In genomic region chr16:24939224-24939623, GRCh38 we compare ENCODE assay signal across 28 cellular contexts.
"Had no signal": no experiment of that assay in that cellular context is flagged by ENCODE, and none has a peak within 500 bp of the region (broad histone marks: within the 10 kb centered on the region; RNA-seq: fewer than 3 reads in every experiment).

No MANE protein-coding gene starts in this region.

- ATAC-seq: activated T-cell treated with anti-CD3 and anti-CD28 coated beads, Interleukin-2, amount 50 U/mL, for 4 hours; esophagus mucosa had no signal

- H3K27ac ChIP-seq: ascending aorta, breast epithelium, cardiac muscle cell, coronary artery had no signal

- H3K4me3 Mint-ChIP-seq: activated CD4-positive, alpha-beta memory T cell treated with anti-CD3 and anti-CD28 coated beads, Interleukin-2, amount 10 ng/mL, durations not matched to agents 7 days and 5 days; activated CD4-positive, alpha-beta T cell treated with anti-CD3 and anti-CD28 coated beads for 36 hours; activated CD4-positive, alpha-beta T cell treated with anti-CD3 and anti-CD28 coated beads, Interleukin-2, amount 10 ng/mL, durations not matched to agents 24 days and 14 days; activated naive CD8-positive, alpha-beta T cell; activated T-cell treated with anti-CD3 and anti-CD28 coated beads, Interleukin-2, amount 50 U/mL, for 4 hours; activated T-helper 17 cell treated with anti-CD3 and anti-CD28 coated beads, Interleukin-2, amount 50 U/mL, for 72 hours; brain; central memory CD8-positive, alpha-beta T cell; dendritic cell treated with granulocyte-macrophage colony-stimulating factor and Interleukin-4, amounts not matched to agents 40 ng/mL and 50 ng/mL, for 4 days; endodermal cell had no signal

- FAIRE-seq: frontal cortex had no signal

- H3K27me3 ChIP-seq: ascending aorta, breast epithelium, cardiac muscle cell, dorsolateral prefrontal cortex had no signal

- H3K27ac Mint-ChIP-seq: activated CD4-positive, alpha-beta memory T cell treated with anti-CD3 and anti-CD28 coated beads, Interleukin-2, amount 10 ng/mL, durations not matched to agents 7 days and 5 days; activated CD4-positive, alpha-beta T cell treated with anti-CD3 and anti-CD28 coated beads for 36 hours; activated naive CD8-positive, alpha-beta T cell; dendritic cell treated with granulocyte-macrophage colony-stimulating factor and Interleukin-4, amounts not matched to agents 40 ng/mL and 50 ng/mL, for 4 days; endodermal cell had no signal

- H3K27me3 Mint-ChIP-seq: activated CD4-positive, alpha-beta memory T cell treated with anti-CD3 and anti-CD28 coated beads, Interleukin-2, amount 10 ng/mL, durations not matched to agents 7 days and 5 days; activated CD4-positive, alpha-beta T cell treated with anti-CD3 and anti-CD28 coated beads for 36 hours; activated CD4-positive, alpha-beta T cell treated with anti-CD3 and anti-CD28 coated beads, Interleukin-2, amount 10 ng/mL, durations not matched to agents 24 days and 14 days; activated naive CD8-positive, alpha-beta T cell; activated T-helper 17 cell treated with anti-CD3 and anti-CD28 coated beads, Interleukin-2, amount 50 U/mL, for 72 hours; brain; central memory CD8-positive, alpha-beta T cell; dendritic cell treated with granulocyte-macrophage colony-stimulating factor and Interleukin-4, amounts not matched to agents 40 ng/mL and 50 ng/mL, for 4 days had no signal

- H3K9me3 Mint-ChIP-seq: activated CD4-positive, alpha-beta memory T cell treated with anti-CD3 and anti-CD28 coated beads, Interleukin-2, amount 10 ng/mL, durations not matched to agents 7 days and 5 days; activated CD4-positive, alpha-beta T cell treated with anti-CD3 and anti-CD28 coated beads, Interleukin-2, amount 10 ng/mL, durations not matched to agents 24 days and 14 days; activated T-cell treated with anti-CD3 and anti-CD28 coated beads, Interleukin-2, amount 50 U/mL, for 4 hours; activated T-helper 17 cell treated with anti-CD3 and anti-CD28 coated beads, Interleukin-2, amount 50 U/mL, for 72 hours; brain; central memory CD8-positive, alpha-beta T cell; dendritic cell treated with granulocyte-macrophage colony-stimulating factor and Interleukin-4, amounts not matched to agents 40 ng/mL and 50 ng/mL, for 4 days; endodermal cell had no signal

- DNase-seq: activated CD4-positive, alpha-beta memory T cell treated with anti-CD3 and anti-CD28 coated beads, Interleukin-2, amount 10 ng/mL, durations not matched to agents 7 days and 5 days; activated CD4-positive, alpha-beta T cell treated with anti-CD3 and anti-CD28 coated beads for 36 hours; activated CD4-positive, alpha-beta T cell treated with anti-CD3 and anti-CD28 coated beads, Interleukin-2, amount 10 ng/mL, durations not matched to agents 24 days and 14 days; activated CD4-positive, CD25-positive, alpha-beta regulatory T cell; activated CD4-positive, CD25-positive, alpha-beta regulatory T cell treated with anti-CD3 and anti-CD28 coated beads, Interleukin-2, amount 50 U/mL, for 72 hours; activated CD8-positive, alpha-beta memory T cell treated with anti-CD3 and anti-CD28 coated beads for 24 hours; activated CD8-positive, alpha-beta memory T cell treated with anti-CD3 and anti-CD28 coated beads, Interleukin-2, amount 50 U/mL, for 4 hours; activated effector memory CD4-positive, alpha-beta T cell treated with Interleukin-2 at 50 U/mL for 16 hours; activated gamma-delta T cell treated with Interleukin-2 at 50 U/mL for 16 hours; activated naive CD4-positive, alpha-beta T cell treated with anti-CD3 and anti-CD28 coated beads, Interleukin-2, amount 50 U/mL, for 16 hours; activated naive CD4-positive, alpha-beta T cell treated with Interleukin-2 at 50 U/mL for 16 hours; activated T-cell treated with anti-CD3 and anti-CD28 coated beads, Interleukin-2, amount 50 U/mL, for 4 hours; dorsolateral prefrontal cortex; effector memory CD4-positive, alpha-beta T cell; endodermal cell; foreskin fibroblast; T-helper 2 cell had no signal

- H3K4me1 ChIP-seq: ascending aorta, breast epithelium had no signal

- H3K36me3 ChIP-seq: breast epithelium had no signal

- H3K4me3 ChIP-seq: ascending aorta, breast epithelium, cardiac muscle cell, coronary artery, dorsolateral prefrontal cortex had no signal

- H3K4me1 Mint-ChIP-seq: activated CD4-positive, alpha-beta memory T cell treated with anti-CD3 and anti-CD28 coated beads, Interleukin-2, amount 10 ng/mL, durations not matched to agents 7 days and 5 days; activated CD4-positive, alpha-beta T cell treated with anti-CD3 and anti-CD28 coated beads, Interleukin-2, amount 10 ng/mL, durations not matched to agents 24 days and 14 days; activated T-helper 17 cell treated with anti-CD3 and anti-CD28 coated beads, Interleukin-2, amount 50 U/mL, for 72 hours; brain; central memory CD8-positive, alpha-beta T cell; endodermal cell had no signal

- H3K9me3 ChIP-seq: ascending aorta, breast epithelium had no signal
